In the genomic region with DNA sequence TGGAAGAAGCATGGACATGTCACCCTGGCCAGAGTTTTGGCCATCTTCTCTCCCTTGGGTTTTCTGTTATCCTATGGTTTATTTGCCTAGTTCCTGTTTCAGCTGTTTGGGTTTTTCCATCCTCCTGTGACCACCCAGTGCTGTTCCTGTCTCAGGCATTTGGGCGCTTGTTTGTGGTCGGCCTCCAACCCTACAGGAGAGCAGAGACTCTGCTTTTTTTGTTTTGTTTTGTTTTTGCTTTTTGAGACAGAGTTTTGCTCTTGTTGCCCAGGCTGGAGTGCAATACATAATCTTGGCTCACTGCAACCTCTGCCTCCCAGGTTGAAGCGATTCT, we compare ENCODE assay signal across 10 cellular contexts. TPM values are rescaled to one million over a fixed set of nuclear protein-coding genes. Genes with fewer than 3 reads are reported as not detected.
A peak's percentile ranks its signal among the peaks of the same experiment; 100 is the strongest.
DNase-seq lines count a peak whose midpoint lies in the region; FAIRE-seq and TF ChIP-seq lines count a peak whose summit lies in the region.
"Had no signal": no experiment of that assay in that cellular context is flagged by ENCODE, and none has a peak within 500 bp of the region (broad histone marks: within the 10 kb centered on the region; RNA-seq: fewer than 3 reads in every experiment).

No MANE protein-coding gene starts in this region.

- no peak for TF ChIP-seq POLR2A in GM12891 (IDR thresholded peaks at IDR 0.05; ENCODE audit: low read depth, low read length)
- TF ChIP-seq POLR2A in testis (IDR thresholded peaks at IDR 0.05): no peak

- no peaks in the 10 kb centered on the region for H3K9me3 Mint-ChIP-seq in mesothelial cell of epicardium

- 0 out of 2 replicates have a peak, but pooled peaks cover 2% of the 10 kb centered on the region for H3K36me3 ChIP-seq in BLaER1
- H3K36me3 ChIP-seq in WERI-Rb-1: peaks cover 8% of the 10 kb centered on the region
- no peaks in the 10 kb centered on the region for H3K36me3 ChIP-seq in testis (ENCODE audit: low read depth, missing control alignments)
- H3K36me3 ChIP-seq in GM23248 (ENCODE audit: low read depth): no peaks in the 10 kb centered on the region

- H3K36me3 Mint-ChIP-seq in mesothelial cell of epicardium: no peaks in the 10 kb centered on the region

- H4K20me1 ChIP-seq in BLaER1 (peaks cover 10% of the 10 kb centered on the region), GM23248 (ENCODE audit: insufficient read depth) (no peaks in the 10 kb centered on the region)

- no peaks in the 10 kb centered on the region for H3K27me3 Mint-ChIP-seq in mesothelial cell of epicardium (ENCODE audit: low read depth)

- in situ Hi-C loops in GM23248 (cut with MboI): loop anchor here (25.0 kb wide), 1 partner anchor 388 kb away; no protein-coding TSS in a partner anchor

- H3K9ac ChIP-seq in BLaER1 (peak overlapping the region; percentile 96), GM23248 (no peak overlapping the region)

- peak overlapping the region; percentile 96 for H3K27ac ChIP-seq in BLaER1
- peak overlapping the region; percentile 93 for H3K27ac ChIP-seq in WERI-Rb-1
- no peak overlapping the region for H3K27ac ChIP-seq in testis
- no peak overlapping the region for H3K27ac ChIP-seq in GM23248

- H3K4me2 ChIP-seq in BLaER1: peak overlapping the region; percentile 87
- no peak overlapping the region for H3K4me2 ChIP-seq in GM23248 (ENCODE audit: unreplicated experiment)

- peaks cover 48% of the 10 kb centered on the region for H3F3A ChIP-seq in GM23248 (ENCODE audit: insufficient read depth)

- peak overlapping the region; percentile 39 for H3K27ac Mint-ChIP-seq in mesothelial cell of epicardium

- no peaks in the 10 kb centered on the region for H3K9me2 ChIP-seq in GM23248 (ENCODE audit: insufficient read depth)

- TF ChIP-seq CTCF in WERI-Rb-1 (IDR thresholded peaks at IDR 0.05; ENCODE audit: low read depth, low read length) (no peak), mesothelial cell of epicardium (IDR thresholded peaks at IDR 0.05; ENCODE audit: unreplicated experiment) (no peak), testis (IDR thresholded peaks at IDR 0.05) (no peak)

- intact Hi-C loops in testis (cut with DNase I; ENCODE audit: low total_unique reads): no loop called here

- H3K4me3 ChIP-seq in BLaER1: peak overlapping the region; percentile 93; the same call in 1 of the 2 replicates
- no peak overlapping the region for H3K4me3 ChIP-seq in WERI-Rb-1 (ENCODE audit: low read depth, low read length)
- H3K4me3 ChIP-seq in testis: no peak overlapping the region
- H3K4me3 ChIP-seq in GM23248: no peak overlapping the region

- H3K79me2 ChIP-seq in GM23248 (ENCODE audit: insufficient read depth): peaks cover 37% of the 10 kb centered on the region

- no peak for DNase-seq in GM12891 (ENCODE audit: insufficient read length, low spot score)
- no peak for DNase-seq in WERI-Rb-1
- no peak for DNase-seq in mesothelial cell of epicardium (ENCODE audit: low spot score in 2 of 2, unreplicated experiment in 2 of 2)
- no peak for DNase-seq in testis
- no peak for DNase-seq in D341Med (ENCODE audit: low spot score)
- no peak for DNase-seq in GM23248
- DNase-seq in SHP77 treated with DMSO at 0.1 percent for 48 hours (lab: John Stamatoyannopoulos, UW): no peak
- DNase-seq: heart right ventricle; stimulated activated CD4-positive, alpha-beta T cell treated with anti-CD3 and anti-CD28 coated beads, Interleukin-12 subunit alpha, Interleukin-12 subunit beta, amount 100 ng/mL, for 4 hours had no signal

- H2AFZ ChIP-seq in GM23248: no peak overlapping the region

- no peaks in the 10 kb centered on the region for H3K9me3 ChIP-seq in BLaER1
- H3K9me3 ChIP-seq in WERI-Rb-1 (ENCODE audit: severe bottlenecking): no peaks in the 10 kb centered on the region
- no peaks in the 10 kb centered on the region for H3K9me3 ChIP-seq in testis
- no peaks in the 10 kb centered on the region for H3K9me3 ChIP-seq in GM23248 (ENCODE audit: low read depth)
- H3K9me3 ChIP-seq: heart right ventricle had no signal

- H3K4me3 Mint-ChIP-seq in mesothelial cell of epicardium: no peak overlapping the region

- peaks cover 36% of the 10 kb centered on the region for H3K4me1 Mint-ChIP-seq in mesothelial cell of epicardium

- FAIRE-seq in GM12891 (lab: Jason Lieb, UNC): no peak

- 89 to 93% methylated on average over 3 of the region's 3 CpGs for WGBS in testis, 2 donors
- 98 to 100% methylated on average over 3 of the region's 3 CpGs for WGBS in GM23248 (ENCODE audit: low coverage in 1 of 2, low lambda C conversion rate in 2 of 2, missing lambda C conversion rate in 2 of 2), 2 experiments

- H3K27me3 ChIP-seq in BLaER1 (no peaks in the 10 kb centered on the region), WERI-Rb-1 (ENCODE audit: insufficient read depth, low read depth, severe bottlenecking) (no peaks in the 10 kb centered on the region), testis (no peaks in the 10 kb centered on the region), GM23248 (replicated peaks; ENCODE audit: insufficient read depth) (no peaks in the 10 kb centered on the region)
- H3K27me3 ChIP-seq: heart right ventricle had no signal

- H3K4me1 ChIP-seq in BLaER1 (peaks cover 46% of the 10 kb centered on the region), testis (peaks cover 21% of the 10 kb centered on the region), GM23248 (ENCODE audit: insufficient read depth) (peaks cover 40% of the 10 kb centered on the region)

TF ChIP-seq in GM12891, 5 proteins besides CTCF, POLR2A, EP300 and RAD21:
- TF ChIP-seq PAX5 (IDR thresholded peaks at IDR 0.05; ENCODE audit: insufficient read depth, low read length, severe bottlenecking): no peak
- TF ChIP-seq SPI1 (IDR thresholded peaks at IDR 0.05; ENCODE audit: low read depth, low read length): 0 out of 2 replicates have a peak, but pooled peaks have one; percentile 35

RNA-seq across cellular contexts. Expression of a gene that starts 3.3 kb away (rescaled TPM):
- polyA plus RNA-seq in GM12891 (2012; ENCODE audit: low read depth, missing spikeins): 57.8 TPM
- total RNA-seq in mesothelial cell of epicardium (57.6 to 70.7 TPM (median 66.7 TPM) in 3 replicates), testis (10 to 100 TPM; 41.4 to 48.8 TPM)
- polyA plus RNA-seq in testis (ENCODE audit: insufficient read depth, low read depth, low replicate concordance) (24.6 TPM), GM23248 (2016; fragmentation: Nextera tagmentation; extraction: Ambion mirVana) (48.0 and 49.7 TPM in 2 replicates)
- 30.7 and 33.6 TPM in 2 replicates for total RNA-seq in GM23248 (2014; rRNA removed; shearing (Covaris generic))

RNA-seq across cellular contexts. Expression of a gene that starts 51.0 kb away (rescaled TPM):
- 174 TPM for polyA plus RNA-seq in GM12891 (2012; ENCODE audit: low read depth, missing spikeins)
- 176 to 177 TPM (median 177 TPM) in 3 replicates for total RNA-seq in mesothelial cell of epicardium
- 10 to 100 TPM; 79.3 to 97.6 TPM for total RNA-seq in testis
- 101 TPM for polyA plus RNA-seq in testis (ENCODE audit: insufficient read depth, low read depth, low replicate concordance)
- total RNA-seq in GM23248 (2014; rRNA removed; shearing (Covaris generic)): 150 and 213 TPM in 2 replicates
- polyA plus RNA-seq in GM23248 (2016; fragmentation: Nextera tagmentation; extraction: Ambion mirVana): 240 and 274 TPM in 2 replicates

RNA-seq across cellular contexts. Expression of a gene that starts 57.7 kb away (rescaled TPM):
- polyA plus RNA-seq in GM12891 (2012; ENCODE audit: low read depth, missing spikeins): 31.7 TPM
- total RNA-seq in mesothelial cell of epicardium: 27.5 to 30.5 TPM (median 27.8 TPM) in 3 replicates
- total RNA-seq in testis: 10 to 100 TPM; 42.3 to 45.3 TPM
- polyA plus RNA-seq in testis (ENCODE audit: insufficient read depth, low read depth, low replicate concordance): 34.4 TPM
- 24.5 and 28.6 TPM in 2 replicates for total RNA-seq in GM23248 (2014; rRNA removed; shearing (Covaris generic))
- polyA plus RNA-seq in GM23248 (2016; fragmentation: Nextera tagmentation; extraction: Ambion mirVana): 24.4 and 25.9 TPM in 2 replicates

Comparison
In these comparisons a context has a peak if more than half of its experiments do, and no peak if none do; other contexts are left out.
1. H3K27ac ChIP-seq: peak in BLaER1 (single experiment) and WERI-Rb-1 (single experiment); none in testis (0 of 2) and GM23248 (single experiment).